Comparison of ENCODE assay signal across 14 cellular contexts in the genomic region with DNA sequence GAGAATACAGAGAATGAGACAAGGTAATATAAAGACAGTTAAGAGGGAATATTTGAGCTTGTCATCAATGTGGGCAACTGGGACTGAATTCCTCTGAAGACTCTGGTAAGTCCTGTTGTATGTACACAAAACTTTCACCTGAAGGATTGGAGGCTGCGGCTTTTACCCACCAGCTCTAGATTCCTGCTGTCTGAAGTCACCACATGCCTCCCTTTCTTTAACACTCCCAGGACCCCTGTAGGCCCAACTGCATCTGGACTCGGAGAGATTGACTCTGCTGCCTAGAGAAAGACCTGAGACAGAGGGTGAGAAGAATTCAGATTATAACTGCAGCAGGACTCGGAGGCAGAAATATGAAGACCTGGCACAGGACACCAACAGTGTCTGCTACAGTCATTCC.
DNase-seq lines count a peak whose midpoint lies in the region; ATAC-seq and TF ChIP-seq lines count a peak whose summit lies in the region.
"Had no signal": no experiment of that assay in that cellular context is flagged by ENCODE, and none has a peak within 500 bp of the region (broad histone marks: within the 10 kb centered on the region; RNA-seq: fewer than 3 reads in every experiment).

No MANE protein-coding gene starts in this region.

- no peak overlapping the region for H3K18ac ChIP-seq in neuronal stem cell (ENCODE audit: low read length)

- no peaks in the 10 kb centered on the region for H3K36me3 Mint-ChIP-seq in GM23338 (ENCODE audit: low read depth)
- H3K36me3 Mint-ChIP-seq in WTC11: no peaks in the 10 kb centered on the region

- 0 out of 2 replicates have a peak overlapping the region, but pooled peaks have one; percentile 6 for H2AFZ ChIP-seq in GM23338
- peak overlapping the region; percentile 69 for H2AFZ ChIP-seq in neuronal stem cell (ENCODE audit: low read length)

- no peak overlapping the region for H4K8ac ChIP-seq in neuronal stem cell (ENCODE audit: low read depth, low read length)

- H3K27me3 Mint-ChIP-seq in GM23338 (ENCODE audit: insufficient read depth, low read depth, poor library complexity) (no peaks in the 10 kb centered on the region), WTC11 (ENCODE audit: low read depth) (no peaks in the 10 kb centered on the region)
- H3K27me3 Mint-ChIP-seq: CD4-positive, alpha-beta T cell had no signal

- no peak overlapping the region for H4K91ac ChIP-seq in neuronal stem cell (ENCODE audit: low read depth, low read length, poor library complexity)

- H3K14ac ChIP-seq in neuronal stem cell (ENCODE audit: low read length): no peak overlapping the region

- no peak overlapping the region for H2BK15ac ChIP-seq in neuronal stem cell (ENCODE audit: low read length)

- DNase-seq in GM23338 (ENCODE audit: low spot score) (no peak), WTC11 (ENCODE audit: low spot score) (no peak), iPS-NIHi11 (ENCODE audit: low spot score) (peak; percentile 10), neuronal stem cell (ENCODE audit: low spot score) (no peak), ascending aorta (ENCODE audit: low spot score in 2 of 2) (no peak), T-helper 2 cell (no peak), GM03348 (ENCODE audit: low spot score) (no peak)
- DNase-seq: ACHN; Calu3; CD4-positive, alpha-beta T cell; DMS 273 treated with DMSO at 0.1 percent for 48 hours had no signal

- H3K27ac ChIP-seq in GM23338 (ENCODE audit: low read depth): no peak overlapping the region
- H3K27ac ChIP-seq in neuronal stem cell (replicated peaks; ENCODE audit: low read length): no peak overlapping the region
- H3K27ac ChIP-seq in ascending aorta: no peak overlapping the region
- H3K27ac ChIP-seq: BLaER1 treated with 17β-estradiol and CSF1 and Interleukin-3, amounts not matched to agents 10 nM and 100 nM had no signal

- no peak overlapping the region for H2BK5ac ChIP-seq in neuronal stem cell (ENCODE audit: low read length)

- H3K9me3 ChIP-seq in neuronal stem cell (replicated peaks in 1 of 2; ENCODE audit: control insufficient read depth in 2 of 2, insufficient read depth in 1 of 2, low read depth in 1 of 2, low read length in 2 of 2) (no peaks in the 10 kb centered on the region), ascending aorta (no peaks in the 10 kb centered on the region)
- H3K9me3 ChIP-seq: BLaER1 treated with 17β-estradiol and CSF1 and Interleukin-3, amounts not matched to agents 10 nM and 100 nM; HAP-1 had no signal

- H3K4me1 Mint-ChIP-seq in GM23338 (no peaks in the 10 kb centered on the region), WTC11 (peaks cover 5% of the 10 kb centered on the region)

- H3K4me1 ChIP-seq in GM23338 (ENCODE audit: insufficient read depth) (no peaks in the 10 kb centered on the region), neuronal stem cell (ENCODE audit: control insufficient read depth in 2 of 2, insufficient read depth in 1 of 2, low read depth in 1 of 2, low read length in 2 of 2) (no peaks in the 10 kb centered on the region), ascending aorta (no peaks in the 10 kb centered on the region)
- H3K4me1 ChIP-seq: HAP-1 had no signal

- H3K4me3 ChIP-seq in GM23338 (no peak overlapping the region), neuronal stem cell (ENCODE audit: low read length in 2 of 2) (no peak overlapping the region), ascending aorta (no peak overlapping the region)
- H3K4me3 ChIP-seq: BLaER1 treated with 17β-estradiol and CSF1 and Interleukin-3, amounts not matched to agents 10 nM and 100 nM; HAP-1 had no signal

- no CpG with 5 or more reads among the region's 3 CpGs for WGBS in neuronal stem cell (ENCODE audit: extremely low coverage in 2 of 2, insufficient read length in 2 of 2, insufficient replicate concordance in 1 of 2), 2 donors

- H3K4ac ChIP-seq in neuronal stem cell (ENCODE audit: low read length): no peak overlapping the region

- no peaks in the 10 kb centered on the region for H3K79me2 ChIP-seq in GM23338 (replicated peaks; ENCODE audit: insufficient read depth)

- H2AK5ac ChIP-seq in neuronal stem cell (ENCODE audit: low read depth, low read length): no peak overlapping the region

- H2BK120ac ChIP-seq in neuronal stem cell (ENCODE audit: low read depth, low read length): no peak overlapping the region

- H3K36me3 ChIP-seq in GM23338 (ENCODE audit: insufficient read depth) (no peaks in the 10 kb centered on the region), neuronal stem cell (replicated peaks in 1 of 2; ENCODE audit: control insufficient read depth in 2 of 2, insufficient read depth in 2 of 2, low read length in 2 of 2) (no peaks in the 10 kb centered on the region), ascending aorta (no peaks in the 10 kb centered on the region)
- H3K36me3 ChIP-seq: BLaER1 treated with 17β-estradiol and CSF1 and Interleukin-3, amounts not matched to agents 10 nM and 100 nM; HAP-1 had no signal

- intact Hi-C loops in ascending aorta (cut with DNase I): no loop called here

- H3K9me2 ChIP-seq in GM23338 (ENCODE audit: insufficient read depth): no peaks in the 10 kb centered on the region

- H3K9ac ChIP-seq in neuronal stem cell (ENCODE audit: low read depth, low read length, poor library complexity): no peak overlapping the region
- H3K9ac ChIP-seq: BLaER1 treated with 17β-estradiol and CSF1 and Interleukin-3, amounts not matched to agents 10 nM and 100 nM had no signal

- H3K4me3 Mint-ChIP-seq in GM23338 (no peak overlapping the region), WTC11 (no peak overlapping the region)
- H3K4me3 Mint-ChIP-seq: CD4-positive, alpha-beta T cell had no signal

- POLR2A ChIA-PET in WTC11 (lab: Charles Lee): no interaction called here

- TF ChIP-seq CTCF in GM23338 (conservative IDR thresholded peaks at IDR 0.05; ENCODE audit: low read depth in 2 of 2): no peak
- no peak for TF ChIP-seq CTCF in WTC11 (IDR thresholded peaks at IDR 0.05)
- TF ChIP-seq CTCF in ascending aorta (IDR thresholded peaks at IDR 0.05): no peak

- H3K23ac ChIP-seq in neuronal stem cell (ENCODE audit: low read depth, low read length, poor library complexity): no peak overlapping the region

- H3K79me1 ChIP-seq in neuronal stem cell (ENCODE audit: low read depth, low read length): no peaks in the 10 kb centered on the region

- ATAC-seq in GM23338 (no peak), WTC11 (peak; percentile 84), GM19324 (IDR thresholded peaks at IDR 0.05; ENCODE audit: low FRiP score, unreplicated experiment) (no peak)

- H3K27me3 ChIP-seq in GM23338 (ENCODE audit: insufficient read depth) (no peaks in the 10 kb centered on the region), neuronal stem cell (ENCODE audit: control insufficient read depth in 3 of 3, insufficient read depth in 3 of 3, low read depth in 1 of 3, low read length in 3 of 3) (no peaks in the 10 kb centered on the region), ascending aorta (no peaks in the 10 kb centered on the region)
- H3K27me3 ChIP-seq: BLaER1 treated with 17β-estradiol and CSF1 and Interleukin-3, amounts not matched to agents 10 nM and 100 nM had no signal

- H4K20me1 ChIP-seq in GM23338 (replicated peaks; ENCODE audit: insufficient read depth): no peaks in the 10 kb centered on the region
- H4K20me1 ChIP-seq: BLaER1 treated with 17β-estradiol and CSF1 and Interleukin-3, amounts not matched to agents 10 nM and 100 nM had no signal

- H3K4me2 ChIP-seq in GM23338 (no peak overlapping the region), neuronal stem cell (ENCODE audit: insufficient read depth, low read length, poor library complexity, severe bottlenecking) (no peak overlapping the region)
- H3K4me2 ChIP-seq: BLaER1 treated with 17β-estradiol and CSF1 and Interleukin-3, amounts not matched to agents 10 nM and 100 nM had no signal

- CTCF ChIA-PET in WTC11 (lab: Charles Lee): interaction anchor here (1.1 kb wide), 1 partner anchor 265 kb away, joined by 4 read pairs; no protein-coding TSS in a partner anchor

- no peaks in the 10 kb centered on the region for H3F3A ChIP-seq in GM23338 (replicated peaks; ENCODE audit: low read depth)

- H3K27ac Mint-ChIP-seq in GM23338: peak overlapping the region; percentile 18; the same call in 1 of the 2 replicates
- no peak overlapping the region for H3K27ac Mint-ChIP-seq in WTC11
- H3K27ac Mint-ChIP-seq: CD4-positive, alpha-beta T cell had no signal

- no peaks in the 10 kb centered on the region for H3K9me3 Mint-ChIP-seq in GM23338
- H3K9me3 Mint-ChIP-seq in WTC11: peaks cover 5% of the 10 kb centered on the region

- H2BK12ac ChIP-seq in neuronal stem cell (ENCODE audit: low read length): no peak overlapping the region

TF ChIP-seq in GM23338, 12 proteins besides CTCF, POLR2A, EP300 and RAD21 (continues in another document):
- TF ChIP-seq ZNF331 (CRISPR knock-in tag; IDR thresholded peaks at IDR 0.05; ENCODE audit: low read depth) (no peak), JUNB (IDR thresholded peaks at IDR 0.05; ENCODE audit: unreplicated experiment) (no peak), EZH2phosphoT487 (IDR thresholded peaks at IDR 0.05; ENCODE audit: unreplicated experiment) (no peak), POLR2AphosphoS5 (IDR thresholded peaks at IDR 0.05; ENCODE audit: low read depth) (no peak)
- TF ChIP-seq, protein P1, sequence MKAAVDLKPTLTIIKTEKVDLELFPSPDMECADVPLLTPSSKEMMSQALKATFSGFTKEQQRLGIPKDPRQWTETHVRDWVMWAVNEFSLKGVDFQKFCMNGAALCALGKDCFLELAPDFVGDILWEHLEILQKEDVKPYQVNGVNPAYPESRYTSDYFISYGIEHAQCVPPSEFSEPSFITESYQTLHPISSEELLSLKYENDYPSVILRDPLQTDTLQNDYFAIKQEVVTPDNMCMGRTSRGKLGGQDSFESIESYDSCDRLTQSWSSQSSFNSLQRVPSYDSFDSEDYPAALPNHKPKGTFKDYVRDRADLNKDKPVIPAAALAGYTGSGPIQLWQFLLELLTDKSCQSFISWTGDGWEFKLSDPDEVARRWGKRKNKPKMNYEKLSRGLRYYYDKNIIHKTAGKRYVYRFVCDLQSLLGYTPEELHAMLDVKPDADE (IDR thresholded peaks at IDR 0.05): no peak

TF ChIP-seq in WTC11, 78 proteins besides CTCF, POLR2A, EP300 and RAD21 (continues in another document):
- TF ChIP-seq SP1 (CRISPR knock-in tag; conservative IDR thresholded peaks at IDR 0.05) (no peak), NR1H2 (CRISPR knock-in tag; IDR thresholded peaks at IDR 0.05) (no peak), ELF4 (CRISPR knock-in tag; IDR thresholded peaks at IDR 0.05; ENCODE audit: low read depth) (no peak), CREM (CRISPR knock-in tag; IDR thresholded peaks at IDR 0.05) (no peak)
- TF ChIP-seq, protein P2, sequence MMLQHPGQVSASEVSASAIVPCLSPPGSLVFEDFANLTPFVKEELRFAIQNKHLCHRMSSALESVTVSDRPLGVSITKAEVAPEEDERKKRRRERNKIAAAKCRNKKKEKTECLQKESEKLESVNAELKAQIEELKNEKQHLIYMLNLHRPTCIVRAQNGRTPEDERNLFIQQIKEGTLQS (CRISPR knock-in tag; conservative IDR thresholded peaks at IDR 0.05): no peak
